4 cellular contexts compared by ENCODE assay signal in the genomic region with DNA sequence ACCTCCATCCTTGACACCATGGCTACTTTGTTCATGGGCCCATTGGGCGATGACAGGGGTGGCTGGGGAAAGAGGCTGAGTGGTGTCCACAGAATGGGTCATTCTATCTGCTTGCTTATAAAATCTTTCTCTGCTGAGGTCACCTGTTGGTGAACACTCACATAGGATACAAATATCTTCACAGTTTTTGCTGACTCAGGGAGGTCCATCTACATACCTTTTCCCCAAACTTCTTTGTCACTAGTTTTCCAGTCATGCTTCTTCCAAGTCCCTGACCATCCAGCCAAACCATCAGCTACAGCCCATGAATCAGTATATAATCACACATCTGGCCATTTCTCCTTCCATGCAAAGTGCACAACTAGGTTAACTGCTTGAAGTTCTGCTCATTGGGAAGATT.
TF ChIP-seq lines count a peak whose summit lies in the region.

No MANE protein-coding gene starts in this region.

TF ChIP-seq in A549, 52 proteins besides CTCF, POLR2A, EP300 and RAD21:
- TF ChIP-seq MAFK (IDR thresholded peaks at IDR 0.05; ENCODE audit: partially characterized antibody): peak; percentile 71

TF ChIP-seq in IMR-90, 13 proteins besides CTCF, POLR2A, EP300 and RAD21:
- TF ChIP-seq MAFK (IDR thresholded peaks at IDR 0.05; ENCODE audit: low read depth, low read length): peak; percentile 45

TF ChIP-seq in K562, 482 proteins besides CTCF, POLR2A, EP300 and RAD21:
- peak; percentile 50; the same call in 1 of the 2 replicates for TF ChIP-seq MAFG (tag; conservative IDR thresholded peaks at IDR 0.05)
- peak; percentile 35; the same call in 1 of the 2 replicates for TF ChIP-seq ZNF316 (IDR thresholded peaks at IDR 0.05)
- TF ChIP-seq C11orf30 (IDR thresholded peaks at IDR 0.05; ENCODE audit: low read depth): 0 out of 2 replicates have a peak, but pooled peaks have one; percentile 19

TF ChIP-seq in HepG2, 621 proteins besides CTCF, POLR2A, EP300 and RAD21:
- TF ChIP-seq MAFF (IDR thresholded peaks at IDR 0.05; ENCODE audit: low read depth, low read length): peak; percentile 80
- peak; percentile 48 to 82 for TF ChIP-seq MAFK (conservative IDR thresholded peaks at IDR 0.05 in 1 of 2, IDR thresholded peaks at IDR 0.05 in 1 of 2; ENCODE audit: low read length in 2 of 2)
